In genomic region chr18:42444349-42444748, GRCh38 we compare ENCODE assay signal across 9 cellular contexts.
"Had no signal": no experiment of that assay in that cellular context is flagged by ENCODE, and none has a peak within 500 bp of the region (broad histone marks: within the 10 kb centered on the region; RNA-seq: fewer than 3 reads in every experiment).

No MANE protein-coding gene starts in this region.

- H3K27ac ChIP-seq: GM23248, HL-60 had no signal

- FAIRE-seq: K562 had no signal

- H3K36me3 ChIP-seq: HAP-1 had no signal

- H2AFZ ChIP-seq: GM23248 had no signal

- H3K4me3 ChIP-seq: GM23248, HAP-1, K562 had no signal

- DNase-seq: GM23248, GOT3, H7, HFFc6, IMR-90, KG1 had no signal

- H3K9ac ChIP-seq: GM23248 had no signal
